13 cellular contexts compared by ENCODE assay signal in genomic region chr17:39399792-39400191, GRCh38. TPM values are rescaled to one million over a fixed set of nuclear protein-coding genes. Genes with fewer than 3 reads are reported as not detected.
A peak's percentile ranks its signal among the peaks of the same experiment; 100 is the strongest.
DNase-seq lines count a peak whose midpoint lies in the region; ATAC-seq and TF ChIP-seq lines count a peak whose summit lies in the region.
"Had no signal": no experiment of that assay in that cellular context is flagged by ENCODE, and none has a peak within 500 bp of the region (broad histone marks: within the 10 kb centered on the region; RNA-seq: fewer than 3 reads in every experiment).

No MANE protein-coding gene starts in this region.

- peaks cover 15% of the 10 kb centered on the region for H3K4me1 ChIP-seq in KMS-11 (ENCODE audit: low read depth, poor library complexity, severe bottlenecking)

- H3K4me3 ChIP-seq in AG04449 (ENCODE audit: low read depth, low read length) = peak overlapping the region; percentile 84
- no peak overlapping the region for H3K4me3 ChIP-seq in KMS-11 (IDR thresholded peaks at IDR 0.05; ENCODE audit: insufficient read depth, low read depth, low read length)

- no peak overlapping the region for H3K27ac ChIP-seq in KMS-11

- no peak for DNase-seq in AG04449 (ENCODE audit: low read depth, low spot score)
- DNase-seq in chondrocyte (ENCODE audit: low spot score) = no peak
- no peak for DNase-seq in natural killer cell
- no peak for DNase-seq in KBM-7
- no peak for DNase-seq in NCI-H748 treated with DMSO at 0.1 percent for 48 hours (lab: John Stamatoyannopoulos, UW)
- no peak for DNase-seq in COLO829 (ENCODE audit: low spot score)
- DNase-seq: activated CD8-positive, alpha-beta memory T cell treated with anti-CD3 and anti-CD28 coated beads, Interleukin-2, amount 50 U/mL, for 48 hours; DMS53; stimulated activated CD8-positive, alpha-beta memory T cell treated with anti-CD3 and anti-CD28 coated beads, Interleukin-4, amount 100 ng/mL, for 48 hours had no signal

- H3K9me3 Mint-ChIP-seq in chondrocyte (ENCODE audit: low read depth) = no peaks in the 10 kb centered on the region
- H3K9me3 Mint-ChIP-seq in natural killer cell = no peaks in the 10 kb centered on the region

- H3K36me3 ChIP-seq in KMS-11 (ENCODE audit: insufficient read depth) = no peaks in the 10 kb centered on the region
- H3K36me3 ChIP-seq: neutrophil had no signal

- H3K36me3 Mint-ChIP-seq in chondrocyte (ENCODE audit: low read depth) (no peaks in the 10 kb centered on the region), natural killer cell (no peaks in the 10 kb centered on the region)

- CTCF ChIA-PET in AG04449 (lab: Yijun Ruan, JAX) = interaction anchor here (0.7 to 2.4 kb wide), 3 partner anchors 125 to 155 kb away, joined by 3 to 20 read pairs (median 5); no protein-coding TSS in a partner anchor

- H3K27me3 Mint-ChIP-seq in chondrocyte (ENCODE audit: low read depth) (no peaks in the 10 kb centered on the region), natural killer cell (ENCODE audit: low read depth in 2 of 2) (no peaks in the 10 kb centered on the region)

- peaks cover 6% of the 10 kb centered on the region; the same call in 1 of the 2 replicates for H3K79me2 ChIP-seq in KMS-11 (ENCODE audit: insufficient read depth, low read depth)

- peak overlapping the region; percentile 82; the same call in 1 of the 2 replicates for H3K4me2 ChIP-seq in KMS-11

- no peak overlapping the region for H3K9ac ChIP-seq in KMS-11

- in situ Hi-C loops in KBM-7 (cut with MboI; ENCODE audit: low pct_unique_long_range_greater_than_20kb, low sequenced_read_pairs) = no loop called here

- no peaks in the 10 kb centered on the region for H4K20me1 ChIP-seq in KMS-11 (ENCODE audit: insufficient read depth)

- H3K27me3 ChIP-seq in KMS-11 (ENCODE audit: insufficient read depth, low read depth) = no peaks in the 10 kb centered on the region
- H3K27me3 ChIP-seq: neutrophil had no signal

- no peak overlapping the region for H2AFZ ChIP-seq in KMS-11 (ENCODE audit: low read depth)

- TF ChIP-seq CTCF in AG04449 (IDR thresholded peaks at IDR 0.05; ENCODE audit: insufficient read depth, low read length, missing control alignments) (no peak), KMS-11 (conservative IDR thresholded peaks at IDR 0.05; ENCODE audit: low read depth, low read length) (no peak), chondrocyte (IDR thresholded peaks at IDR 0.05) (no peak), natural killer cell (IDR thresholded peaks at IDR 0.05) (no peak)

- ATAC-seq in natural killer cell (no peak), GM21576 (IDR thresholded peaks at IDR 0.05; ENCODE audit: unreplicated experiment) (no peak)
- ATAC-seq: esophagus mucosa had no signal

- POLR2A ChIA-PET in AG04449 (lab: Yijun Ruan, JAX) = no interaction called here

- H3K4me3 Mint-ChIP-seq in chondrocyte (ENCODE audit: unreplicated experiment) (peak overlapping the region; percentile 93), natural killer cell (peak overlapping the region; percentile 98)

- H3K27ac Mint-ChIP-seq in chondrocyte (ENCODE audit: unreplicated experiment) (peak overlapping the region; percentile 94), natural killer cell (peak overlapping the region; percentile 87 to 96)

- H3K4me1 Mint-ChIP-seq in chondrocyte (ENCODE audit: low read depth) (peaks cover 32% of the 10 kb centered on the region), natural killer cell (peaks cover 23 to 30% of the 10 kb centered on the region in 2 donors)

- intact Hi-C loops in natural killer cell (cut with micrococcal nuclease) = loop anchor here (5.0 kb wide), 1 partner anchor 63 kb away; the partner anchor contains the start of gene CDK12

RNA-seq across cellular contexts. Expression of gene FBXL20, which starts 1.6 kb away (rescaled TPM):
- total RNA-seq in chondrocyte (21.3 to 21.9 TPM (median 21.8 TPM) in 3 replicates), natural killer cell (10 to 100 TPM; 25.5 to 34.2 (median 32.4) TPM)

RNA-seq across cellular contexts. Expression of gene MED1, which starts 51.3 kb away (rescaled TPM):
- total RNA-seq in chondrocyte (37.3 to 43.0 TPM (median 39.2 TPM) in 3 replicates), natural killer cell (10 to 100 TPM; 44.3 to 63.8 (median 53.4) TPM)
